In genomic region chr11:46361283-46362145, GRCh38 we compare ENCODE assay signal across 8 cellular contexts. TPM values are rescaled to one million over a fixed set of nuclear protein-coding genes. Genes with fewer than 3 reads are reported as not detected.
A peak's percentile ranks its signal among the peaks of the same experiment; 100 is the strongest.
DNase-seq lines count a peak whose midpoint lies in the region; ATAC-seq, FAIRE-seq and TF ChIP-seq lines count a peak whose summit lies in the region.

No MANE protein-coding gene starts in this region.

- H4K8ac ChIP-seq in H1 (ENCODE audit: extremely low read depth, insufficient read depth, low read length): peak overlapping the region; percentile 9

- H2AFZ ChIP-seq in GM23248 (peak overlapping the region; percentile 52; the same call in 1 of the 2 replicates), H1 (ENCODE audit: low read length) (no peak overlapping the region)

- H3K36me3 ChIP-seq in GM23248 (ENCODE audit: low read depth) (no peaks in the 10 kb centered on the region), H1 (ENCODE audit: control insufficient read depth in 2 of 4, insufficient read depth in 4 of 4, low read length in 3 of 4) (no peaks in the 10 kb centered on the region), tibial nerve (peaks cover 0 to 3% (median 0%) of the 10 kb centered on the region in 3 donors)

- peak overlapping the region; percentile 81 to 94 for H3K27ac Mint-ChIP-seq in natural killer cell

- H3K27me3 ChIP-seq in GM23248 (replicated peaks; ENCODE audit: insufficient read depth) (no peaks in the 10 kb centered on the region), H1 (replicated peaks in 1 of 4; ENCODE audit: control insufficient read depth in 3 of 4, extremely low read depth in 1 of 4, insufficient read depth in 3 of 4, low read length in 3 of 4) (no peaks in the 10 kb centered on the region), tibial nerve (no peaks in the 10 kb centered on the region)

- H3K18ac ChIP-seq in H1 (ENCODE audit: extremely low read depth, low read length): no peak overlapping the region

- TF ChIP-seq POLR2A in H1 (IDR thresholded peaks at IDR 0.05; ENCODE audit: control extremely low read depth in 1 of 2, low read depth in 2 of 2, low read length in 2 of 2): no peak
- TF ChIP-seq POLR2A in tibial nerve (IDR thresholded peaks at IDR 0.05): peak in 1 of 2 donors; percentile 19

- TF ChIP-seq RAD21 in H1 (IDR thresholded peaks at IDR 0.05 in 1 of 2, conservative IDR thresholded peaks at IDR 0.05 in 1 of 2; ENCODE audit: low read depth in 2 of 2, low read length in 2 of 2): no peak

- H3K9me3 ChIP-seq in GM23248 (ENCODE audit: low read depth) (no peaks in the 10 kb centered on the region), H1 (ENCODE audit: insufficient read depth in 2 of 2, low read depth in 1 of 2, low read length in 1 of 2) (no peaks in the 10 kb centered on the region), tibial nerve (no peaks in the 10 kb centered on the region)

- ATAC-seq in natural killer cell: peak; percentile 87 to 91 (median 89)

- H3K23me2 ChIP-seq in H1 (ENCODE audit: low read depth, low read length): no peaks in the 10 kb centered on the region

- H2BK120ac ChIP-seq in H1 (replicated peaks; ENCODE audit: low read depth, low read length): no peak overlapping the region

- no peaks in the 10 kb centered on the region for H3K9me2 ChIP-seq in GM23248 (ENCODE audit: insufficient read depth)

- H3K27ac ChIP-seq in GM23248 (peak overlapping the region; percentile 77), H1 (ENCODE audit: low read depth, low read length) (0 out of 2 replicates have a peak overlapping the region, but pooled peaks have one; percentile 57), tibial nerve (peak overlapping the region; percentile 17 to 84 (median 77))

- H2BK5ac ChIP-seq in H1 (ENCODE audit: low read depth, low read length): peak overlapping the region; percentile 71; the same call in 1 of the 2 replicates

- H4K5ac ChIP-seq in H1 (ENCODE audit: insufficient read length, low read depth, low read length): no peak overlapping the region

- H3K9me3 Mint-ChIP-seq in natural killer cell: no peaks in the 10 kb centered on the region

- H3K36me3 Mint-ChIP-seq in natural killer cell: no peaks in the 10 kb centered on the region

- H4K20me1 ChIP-seq in GM23248 (ENCODE audit: insufficient read depth) (no peaks in the 10 kb centered on the region), H1 (replicated peaks in 1 of 2; ENCODE audit: control insufficient read depth in 1 of 2, insufficient read depth in 2 of 2, low read length in 2 of 2) (peaks cover 9 to 35% of the 10 kb centered on the region in 2 experiments)

- no peak overlapping the region for H4K91ac ChIP-seq in H1 (replicated peaks; ENCODE audit: insufficient read length, low read length)

- H3F3A ChIP-seq in GM23248 (ENCODE audit: insufficient read depth): peaks cover 12% of the 10 kb centered on the region; the same call in 1 of the 2 replicates

- no peak overlapping the region for H2BK20ac ChIP-seq in H1 (ENCODE audit: low read length)

- TF ChIP-seq CTCF in GM10248 (IDR thresholded peaks at IDR 0.05; ENCODE audit: control extremely low read depth, extremely low read depth, low read depth, missing control alignments): no peak
- TF ChIP-seq CTCF in H1 (IDR thresholded peaks at IDR 0.05; ENCODE audit: control extremely low read depth in 1 of 3, insufficient read depth in 1 of 3, low read depth in 1 of 3, low read length in 3 of 3): no peak
- no peak for TF ChIP-seq CTCF in natural killer cell (IDR thresholded peaks at IDR 0.05)
- TF ChIP-seq CTCF in tibial nerve (IDR thresholded peaks at IDR 0.05): no peak

- H3K79me2 ChIP-seq in GM23248 (ENCODE audit: insufficient read depth) (peaks cover 70% of the 10 kb centered on the region), H1 (ENCODE audit: control insufficient read depth in 1 of 2, insufficient read depth in 2 of 2, low read length in 2 of 2) (peaks cover 0 to 71% of the 10 kb centered on the region in 2 experiments; a peak in 2 of 4 replicates)

- no peak for FAIRE-seq in H1 (lab: Jason Lieb, UNC)

- no peak overlapping the region for H2BK12ac ChIP-seq in H1 (ENCODE audit: low read depth, low read length)

- in situ Hi-C loops in GM23248 (cut with MboI): no loop called here

- DNase-seq in GM10248 (ENCODE audit: extremely low spot score) (peak; percentile 94), GM23248 (peak; percentile 87), NAMALWA (ENCODE audit: low spot score) (peak; percentile 86), H1 (ENCODE audit: low read depth in 1 of 2, low spot score in 2 of 2) (no peak), natural killer cell (peak; percentile 56), tibial nerve (ENCODE audit: low spot score in 2 of 2) (no peak), T-helper 9 cell (no peak)
- DNase-seq in activated CD4-positive, alpha-beta T cell treated with anti-CD3 and anti-CD28 coated beads for 48 hours: peak; percentile 77

- H3K27me3 Mint-ChIP-seq in natural killer cell (ENCODE audit: low read depth in 2 of 2): no peaks in the 10 kb centered on the region

- H3K4me3 Mint-ChIP-seq in natural killer cell: peak overlapping the region; percentile 86

- no peak overlapping the region for H2BK15ac ChIP-seq in H1 (ENCODE audit: low read length)

- H3K23ac ChIP-seq in H1 (ENCODE audit: insufficient read length): no peak overlapping the region

- CTCF ChIA-PET in GM10248 (lab: Yijun Ruan, JAX): interaction anchor here (0.9 to 21.1 kb wide), 13 partner anchors 2 to 190 kb away, joined by 3 to 452 read pairs (median 8); partner anchors contain the start of gene DGKZ
- CTCF ChIA-PET in H1 (lab: Charles Lee; ENCODE audit: partially characterized antibody): interaction anchor here (0.6 to 44.5 kb wide), 10 partner anchors 2 to 288 kb away, joined by 3 to 1004 read pairs (median 4); partner anchors contain the start of genes DGKZ and MDK

- TF ChIP-seq EP300 in H1 (IDR thresholded peaks at IDR 0.05; ENCODE audit: borderline replicate concordance in 1 of 2, low read depth in 2 of 2, low read length in 2 of 2) (no peak), tibial nerve (IDR thresholded peaks at IDR 0.05) (peak in 1 of 2 donors; percentile 12)

- H3K4me1 ChIP-seq in GM23248 (ENCODE audit: insufficient read depth) (peaks cover 40% of the 10 kb centered on the region), H1 (replicated peaks in 1 of 4; ENCODE audit: control insufficient read depth in 3 of 4, insufficient read depth in 4 of 4, low read length in 3 of 4) (peaks cover 0 to 21% (median 14%) of the 10 kb centered on the region in 4 experiments; a peak in 6 of 7 replicates), tibial nerve (peaks cover 0 to 55% (median 28%) of the 10 kb centered on the region in 4 donors)

- no peak overlapping the region for H3K4ac ChIP-seq in H1 (replicated peaks; ENCODE audit: insufficient read length, low read depth, low read length)

- H3K4me1 Mint-ChIP-seq in natural killer cell: peaks cover 54 to 70% of the 10 kb centered on the region in 2 donors

- POLR2A ChIA-PET in GM10248 (lab: Yijun Ruan, JAX) (no interaction called here), H1 (lab: Charles Lee; ENCODE audit: partially characterized antibody) (interaction anchor here (0.6 to 7.8 kb wide), 7 partner anchors 11 to 66 kb away, joined by 3 to 69 read pairs (median 4); partner anchors contain the start of genes DGKZ and MDK)

- 8 to 13% methylated on average over 25 to 26 of the region's 26 CpGs for WGBS in GM23248 (ENCODE audit: low coverage in 1 of 2, low lambda C conversion rate in 2 of 2, missing lambda C conversion rate in 2 of 2), 2 experiments
- 85% methylated on average over 20 of the region's 26 CpGs; no CpG with 5 or more reads in 1 of the 2 experiments for WGBS in H1 (ENCODE audit: extremely low coverage in 1 of 2, insufficient coverage in 1 of 2, insufficient read length in 1 of 2, insufficient replicate concordance in 2 of 2, low coverage in 1 of 2, low lambda C conversion rate in 2 of 2, missing lambda C conversion rate in 1 of 2), 2 experiments
- WGBS in tibial nerve, 2 donors: 20 to 21% methylated on average over 16 to 26 of the region's 26 CpGs

- intact Hi-C loops in natural killer cell (cut with micrococcal nuclease): no loop called here

- H2AK5ac ChIP-seq in H1 (ENCODE audit: low read depth, low read length): no peak overlapping the region

- peaks cover 26% of the 10 kb centered on the region for H3K79me1 ChIP-seq in H1 (ENCODE audit: low read depth, low read length)

- H3K4me2 ChIP-seq in GM23248 (ENCODE audit: unreplicated experiment): peak overlapping the region; percentile 69
- H3K4me2 ChIP-seq in H1 (ENCODE audit: insufficient read depth in 1 of 2, low read depth in 2 of 2, low read length in 2 of 2): 0 out of 4 replicates have a peak overlapping the region, but pooled peaks of 1 of the 2 experiments have one; percentile 6

- H3K56ac ChIP-seq in H1 (replicated peaks; ENCODE audit: insufficient read length, low read depth, low read length): no peak overlapping the region

- H3K4me3 ChIP-seq in GM23248 (peak overlapping the region; percentile 42), H1 (ENCODE audit: extremely low read depth in 1 of 4, insufficient read depth in 2 of 4, low read depth in 3 of 4, low read length in 4 of 4) (no peak overlapping the region), tibial nerve (peak overlapping the region in 3 of 4 donors; percentile 15 to 37 (median 31))

- H3K14ac ChIP-seq in H1 (ENCODE audit: insufficient read length): no peak overlapping the region

- H3K9ac ChIP-seq in GM23248: peak overlapping the region; percentile 74
- no peak overlapping the region for H3K9ac ChIP-seq in H1 (replicated peaks in 1 of 4; ENCODE audit: extremely low read depth in 1 of 4, low read depth in 3 of 4, low read length in 3 of 4)

RNA-seq across cellular contexts. Expression of gene DGKZ, which starts 14.3 kb away (rescaled TPM):
- total RNA-seq in GM23248 (2014; rRNA removed; shearing (Covaris generic)): 50.7 and 62.7 TPM in 2 replicates
- 21.4 and 23.9 TPM in 2 replicates for polyA plus RNA-seq in GM23248 (2016; fragmentation: Nextera tagmentation; extraction: Ambion mirVana)
- 84.4 and 88.5 TPM in 2 replicates for total RNA-seq in H1 (2021; fragmentation: NEBNext Ultra II Directional; extraction: Animal tissue kit (Norgen Biotek cat#: 25700))
- 184 and 262 TPM in 2 replicates for polyA plus RNA-seq in H1 (2011; rRNA removed)
- 118 TPM for polyA plus RNA-seq in H1 (2011; cell fraction: cytosol; rRNA removed)
- polyA plus RNA-seq in H1 (2011; cell fraction: nucleus; rRNA removed): 335 TPM
- polyA plus RNA-seq in H1 (2012, experiment 1 of 2): 56.9 to 93.0 TPM (median 85.7 TPM) in 4 replicates
- polyA plus RNA-seq in H1 (2012, experiment 2 of 2): 72.1 TPM
- 92.3 TPM for polyA plus RNA-seq in H1 (2013, experiment 1 of 2)
- polyA plus RNA-seq in H1 (2013, experiment 2 of 2): 81.6 TPM
- 58.7 and 67.4 TPM in 2 replicates for polyA minus RNA-seq in H1 (2011; rRNA and poly(A)+ RNA removed)
- 72.8 TPM for polyA minus RNA-seq in H1 (2011; cell fraction: cytosol; rRNA and poly(A)+ RNA removed)
- polyA minus RNA-seq in H1 (2011; cell fraction: nucleus; rRNA and poly(A)+ RNA removed): 103 TPM
- total RNA-seq in natural killer cell: 100 to 1,000 TPM; 307 to 377 (median 350) TPM
- total RNA-seq in tibial nerve: 100 to 1,000 TPM in 1 of 4 donors, 10 to 100 TPM in 3; 41.2 to 105 (median 49.6) TPM

RNA-seq across cellular contexts. Expression of gene MDK, which starts 20.0 kb away (rescaled TPM):
- total RNA-seq in GM23248 (2014; rRNA removed; shearing (Covaris generic)): 2.7 and 10.7 TPM in 2 replicates
- polyA plus RNA-seq in GM23248 (2016; fragmentation: Nextera tagmentation; extraction: Ambion mirVana): 31.5 and 34.5 TPM in 2 replicates
- 309 and 338 TPM in 2 replicates for total RNA-seq in H1 (2021; fragmentation: NEBNext Ultra II Directional; extraction: Animal tissue kit (Norgen Biotek cat#: 25700))
- 606 and 948 TPM in 2 replicates for polyA plus RNA-seq in H1 (2011; rRNA removed)
- 870 TPM for polyA plus RNA-seq in H1 (2011; cell fraction: cytosol; rRNA removed)
- 559 TPM for polyA plus RNA-seq in H1 (2011; cell fraction: nucleus; rRNA removed)
- polyA plus RNA-seq in H1 (2012, experiment 1 of 2): 605 to 743 TPM (median 671 TPM) in 4 replicates
- 841 TPM for polyA plus RNA-seq in H1 (2012, experiment 2 of 2)
- 949 TPM for polyA plus RNA-seq in H1 (2013, experiment 1 of 2)
- polyA plus RNA-seq in H1 (2013, experiment 2 of 2): 1,178 TPM
- 84.3 and 125 TPM in 2 replicates for polyA minus RNA-seq in H1 (2011; rRNA and poly(A)+ RNA removed)
- 189 TPM for polyA minus RNA-seq in H1 (2011; cell fraction: cytosol; rRNA and poly(A)+ RNA removed)
- polyA minus RNA-seq in H1 (2011; cell fraction: nucleus; rRNA and poly(A)+ RNA removed): 88.1 TPM
- 10 to 100 TPM in 1 of 3 donors, 1 to 10 TPM in 2; 4.5 to 10.6 (median 6.3) TPM for total RNA-seq in natural killer cell
- 100 to 1,000 TPM in 1 of 4 donors, 10 to 100 TPM in 3; 48.1 to 107 (median 57.3) TPM for total RNA-seq in tibial nerve

RNA-seq across cellular contexts. Expression of gene CHRM4, which starts 30.1 kb away (rescaled TPM):
- total RNA-seq in GM23248 (2014; rRNA removed; shearing (Covaris generic)): not detected in 2 replicates
- polyA plus RNA-seq in GM23248 (2016; fragmentation: Nextera tagmentation; extraction: Ambion mirVana) (not detected in 2 replicates), H1 (2011; rRNA removed) (1.3 and 2.2 TPM in 2 replicates)
- 0.63 and 1.1 TPM in 2 replicates for total RNA-seq in H1 (2021; fragmentation: NEBNext Ultra II Directional; extraction: Animal tissue kit (Norgen Biotek cat#: 25700))
- polyA plus RNA-seq in H1 (2011; cell fraction: cytosol; rRNA removed): 0.98 TPM
- 1.1 TPM for polyA plus RNA-seq in H1 (2011; cell fraction: nucleus; rRNA removed)
- 0.30 to 1.0 TPM (median 0.96 TPM) in 4 replicates for polyA plus RNA-seq in H1 (2012, experiment 1 of 2)
- 0.66 TPM for polyA plus RNA-seq in H1 (2012, experiment 2 of 2)
- 0.73 TPM for polyA plus RNA-seq in H1 (2013, experiment 1 of 2)
- polyA plus RNA-seq in H1 (2013, experiment 2 of 2): 0.68 TPM
- 1.6 and 1.9 TPM in 2 replicates for polyA minus RNA-seq in H1 (2011; rRNA and poly(A)+ RNA removed)
- not detected for polyA minus RNA-seq in H1 (2011; cell fraction: cytosol; rRNA and poly(A)+ RNA removed)
- polyA minus RNA-seq in H1 (2011; cell fraction: nucleus; rRNA and poly(A)+ RNA removed): 1.1 TPM
- total RNA-seq in natural killer cell (1 to 10 TPM; 2.2 to 6.5 (median 3.7) TPM), tibial nerve (1 to 10 TPM in 1 of 4 donors, not detected in 3; 1.2 TPM)

Comparison
In these comparisons a context has a peak if more than half of its experiments do, and no peak if none do; other contexts are left out.
1. DNase-seq: peak in GM10248 (single experiment), GM23248 (single experiment), NAMALWA (single experiment), activated CD4-positive, alpha-beta T cell treated with anti-CD3 and anti-CD28 coated beads for 48 hours (single experiment) and natural killer cell (single experiment); none in H1 (0 of 2), tibial nerve (0 of 2) and T-helper 9 cell (single experiment).
2. H3K4me3 ChIP-seq: peak in GM23248 (single experiment) and tibial nerve (3 of 4); none in H1 (0 of 4).
3. Peak in every context shown above with its lines, with median percentiles within 50 percentile points of each other: H3K27ac ChIP-seq.